1 cellular context compared by ENCODE assay signal in genomic region chr10:72248477-72249151, GRCh38.
TF ChIP-seq lines count a peak whose summit lies in the region.

No MANE protein-coding gene starts in this region.

TF ChIP-seq in HepG2, 621 proteins besides CTCF, POLR2A, EP300 and RAD21 (continued from another document and continues in another):
- no peak for TF ChIP-seq ZNF317 (CRISPR knock-in tag; IDR thresholded peaks at IDR 0.05)
- TF ChIP-seq CBX5 (CRISPR knock-in tag; IDR thresholded peaks at IDR 0.05; ENCODE audit: borderline replicate concordance): no peak
- TF ChIP-seq AGO1 (IDR thresholded peaks at IDR 0.05; ENCODE audit: low read depth, low read length, poor library complexity, severe bottlenecking): no peak
- TF ChIP-seq, protein P1, sequence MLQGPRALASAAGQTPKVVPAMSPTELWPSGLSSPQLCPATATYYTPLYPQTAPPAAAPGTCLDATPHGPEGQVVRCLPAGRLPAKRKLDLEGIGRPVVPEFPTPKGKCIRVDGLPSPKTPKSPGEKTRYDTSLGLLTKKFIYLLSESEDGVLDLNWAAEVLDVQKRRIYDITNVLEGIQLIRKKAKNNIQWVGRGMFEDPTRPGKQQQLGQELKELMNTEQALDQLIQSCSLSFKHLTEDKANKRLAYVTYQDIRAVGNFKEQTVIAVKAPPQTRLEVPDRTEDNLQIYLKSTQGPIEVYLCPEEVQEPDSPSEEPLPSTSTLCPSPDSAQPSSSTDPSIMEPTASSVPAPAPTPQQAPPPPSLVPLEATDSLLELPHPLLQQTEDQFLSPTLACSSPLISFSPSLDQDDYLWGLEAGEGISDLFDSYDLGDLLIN (CRISPR knock-in tag; IDR thresholded peaks at IDR 0.05; ENCODE audit: borderline replicate concordance): no peak
- TF ChIP-seq EZH2 (conservative IDR thresholded peaks at IDR 0.05; ENCODE audit: low read depth, low read length): no peak
- TF ChIP-seq KDM4B (CRISPR knock-in tag; IDR thresholded peaks at IDR 0.05): no peak
- TF ChIP-seq ZNF343 (CRISPR knock-in tag; IDR thresholded peaks at IDR 0.05): no peak
- TF ChIP-seq SPEN (CRISPR knock-in tag; IDR thresholded peaks at IDR 0.05; ENCODE audit: low read depth): peak; percentile 10; the same call in 1 of the 2 replicates
- no peak for TF ChIP-seq ZNF790 (CRISPR knock-in tag; IDR thresholded peaks at IDR 0.05; ENCODE audit: borderline replicate concordance)
- no peak for TF ChIP-seq ZNF547 (CRISPR knock-in tag; IDR thresholded peaks at IDR 0.05)
- no peak for TF ChIP-seq U2AF2 (IDR thresholded peaks at IDR 0.05; ENCODE audit: low read depth, low read length)
- 0 out of 2 replicates have a peak, but pooled peaks have one; percentile 27 for TF ChIP-seq NCOA2 (CRISPR knock-in tag; IDR thresholded peaks at IDR 0.05)
- TF ChIP-seq CEBPB (IDR thresholded peaks at IDR 0.05; ENCODE audit: borderline replicate concordance, low read depth, low read length): no peak
- no peak for TF ChIP-seq HDAC6 (IDR thresholded peaks at IDR 0.05; ENCODE audit: low read depth, low read length)
- no peak for TF ChIP-seq PTBP1 (IDR thresholded peaks at IDR 0.05; ENCODE audit: low read depth, low read length, poor library complexity, severe bottlenecking)
- TF ChIP-seq ZNF605 (CRISPR knock-in tag; IDR thresholded peaks at IDR 0.05): no peak
- TF ChIP-seq ZNF446 (CRISPR knock-in tag; IDR thresholded peaks at IDR 0.05): no peak
- no peak for TF ChIP-seq POLR2AphosphoS2 (IDR thresholded peaks at IDR 0.05; ENCODE audit: low read depth, low read length)
- TF ChIP-seq ZNF33B (CRISPR knock-in tag; IDR thresholded peaks at IDR 0.05): no peak
- no peak for TF ChIP-seq ZNF7 (CRISPR knock-in tag; IDR thresholded peaks at IDR 0.05)
- TF ChIP-seq NFE2L2 (IDR thresholded peaks at IDR 0.05; ENCODE audit: low read length): no peak
- TF ChIP-seq CREM (IDR thresholded peaks at IDR 0.05): no peak
- no peak for TF ChIP-seq CREM (CRISPR knock-in tag; IDR thresholded peaks at IDR 0.05)
- no peak for TF ChIP-seq ZNF367 (CRISPR knock-in tag; IDR thresholded peaks at IDR 0.05; ENCODE audit: borderline replicate concordance)
- TF ChIP-seq, protein P2, sequence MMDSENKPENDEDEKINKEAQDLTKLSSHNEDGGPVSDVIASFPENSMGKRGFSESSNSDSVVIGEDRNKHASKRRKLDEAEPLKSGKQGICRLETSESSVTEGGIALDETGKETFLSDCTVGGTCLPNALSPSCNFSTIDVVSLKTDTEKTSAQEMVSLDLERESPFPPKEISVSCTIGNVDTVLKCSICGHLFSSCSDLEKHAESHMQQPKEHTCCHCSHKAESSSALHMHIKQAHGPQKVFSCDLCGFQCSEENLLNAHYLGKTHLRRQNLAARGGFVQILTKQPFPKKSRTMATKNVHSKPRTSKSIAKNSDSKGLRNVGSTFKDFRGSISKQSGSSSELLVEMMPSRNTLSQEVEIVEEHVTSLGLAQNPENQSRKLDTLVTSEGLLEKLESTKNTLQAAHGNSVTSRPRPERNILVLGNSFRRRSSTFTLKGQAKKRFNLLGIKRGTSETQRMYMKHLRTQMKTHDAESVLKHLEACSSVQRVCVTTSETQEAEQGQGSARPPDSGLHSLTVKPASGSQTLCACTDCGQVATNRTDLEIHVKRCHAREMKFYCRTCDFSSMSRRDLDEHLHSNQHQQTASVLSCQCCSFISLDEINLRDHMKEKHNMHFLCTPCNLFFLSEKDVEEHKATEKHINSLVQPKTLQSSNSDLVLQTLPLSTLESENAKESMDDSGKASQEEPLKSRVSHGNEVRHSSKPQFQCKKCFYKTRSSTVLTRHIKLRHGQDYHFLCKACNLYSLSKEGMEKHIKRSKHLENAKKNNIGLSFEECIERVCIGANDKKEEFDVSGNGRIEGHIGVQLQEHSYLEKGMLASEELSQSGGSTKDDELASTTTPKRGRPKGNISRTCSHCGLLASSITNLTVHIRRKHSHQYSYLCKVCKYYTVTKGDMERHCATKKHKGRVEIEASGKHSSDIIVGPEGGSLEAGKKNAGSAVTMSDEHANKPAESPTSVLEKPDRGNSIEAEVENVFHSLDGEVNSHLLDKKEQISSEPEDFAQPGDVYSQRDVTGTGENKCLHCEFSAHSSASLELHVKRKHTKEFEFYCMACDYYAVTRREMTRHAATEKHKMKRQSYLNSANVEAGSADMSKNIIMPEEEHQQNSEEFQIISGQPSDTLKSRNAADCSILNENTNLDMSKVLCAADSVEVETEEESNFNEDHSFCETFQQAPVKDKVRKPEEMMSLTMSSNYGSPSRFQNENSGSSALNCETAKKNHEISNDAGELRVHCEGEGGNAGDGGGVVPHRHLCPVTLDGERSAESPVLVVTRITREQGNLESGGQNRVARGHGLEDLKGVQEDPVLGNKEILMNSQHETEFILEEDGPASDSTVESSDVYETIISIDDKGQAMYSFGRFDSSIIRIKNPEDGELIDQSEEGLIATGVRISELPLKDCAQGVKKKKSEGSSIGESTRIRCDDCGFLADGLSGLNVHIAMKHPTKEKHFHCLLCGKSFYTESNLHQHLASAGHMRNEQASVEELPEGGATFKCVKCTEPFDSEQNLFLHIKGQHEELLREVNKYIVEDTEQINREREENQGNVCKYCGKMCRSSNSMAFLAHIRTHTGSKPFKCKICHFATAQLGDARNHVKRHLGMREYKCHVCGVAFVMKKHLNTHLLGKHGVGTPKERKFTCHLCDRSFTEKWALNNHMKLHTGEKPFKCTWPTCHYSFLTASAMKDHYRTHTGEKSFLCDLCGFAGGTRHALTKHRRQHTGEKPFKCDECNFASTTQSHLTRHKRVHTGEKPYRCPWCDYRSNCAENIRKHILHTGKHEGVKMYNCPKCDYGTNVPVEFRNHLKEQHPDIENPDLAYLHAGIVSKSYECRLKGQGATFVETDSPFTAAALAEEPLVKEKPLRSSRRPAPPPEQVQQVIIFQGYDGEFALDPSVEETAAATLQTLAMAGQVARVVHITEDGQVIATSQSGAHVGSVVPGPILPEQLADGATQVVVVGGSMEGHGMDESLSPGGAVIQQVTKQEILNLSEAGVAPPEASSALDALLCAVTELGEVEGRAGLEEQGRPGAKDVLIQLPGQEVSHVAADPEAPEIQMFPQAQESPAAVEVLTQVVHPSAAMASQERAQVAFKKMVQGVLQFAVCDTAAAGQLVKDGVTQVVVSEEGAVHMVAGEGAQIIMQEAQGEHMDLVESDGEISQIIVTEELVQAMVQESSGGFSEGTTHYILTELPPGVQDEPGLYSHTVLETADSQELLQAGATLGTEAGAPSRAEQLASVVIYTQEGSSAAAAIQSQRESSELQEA (CRISPR knock-in tag; IDR thresholded peaks at IDR 0.05; ENCODE audit: not compliant biosample characterization): no peak
- TF ChIP-seq FUBP1 (CRISPR knock-in tag; IDR thresholded peaks at IDR 0.05; ENCODE audit: borderline replicate concordance): no peak
- 0 out of 2 replicates have a peak, but pooled peaks have one; percentile 27 for TF ChIP-seq CBFB (CRISPR knock-in tag; IDR thresholded peaks at IDR 0.05)
- TF ChIP-seq, protein P3, sequence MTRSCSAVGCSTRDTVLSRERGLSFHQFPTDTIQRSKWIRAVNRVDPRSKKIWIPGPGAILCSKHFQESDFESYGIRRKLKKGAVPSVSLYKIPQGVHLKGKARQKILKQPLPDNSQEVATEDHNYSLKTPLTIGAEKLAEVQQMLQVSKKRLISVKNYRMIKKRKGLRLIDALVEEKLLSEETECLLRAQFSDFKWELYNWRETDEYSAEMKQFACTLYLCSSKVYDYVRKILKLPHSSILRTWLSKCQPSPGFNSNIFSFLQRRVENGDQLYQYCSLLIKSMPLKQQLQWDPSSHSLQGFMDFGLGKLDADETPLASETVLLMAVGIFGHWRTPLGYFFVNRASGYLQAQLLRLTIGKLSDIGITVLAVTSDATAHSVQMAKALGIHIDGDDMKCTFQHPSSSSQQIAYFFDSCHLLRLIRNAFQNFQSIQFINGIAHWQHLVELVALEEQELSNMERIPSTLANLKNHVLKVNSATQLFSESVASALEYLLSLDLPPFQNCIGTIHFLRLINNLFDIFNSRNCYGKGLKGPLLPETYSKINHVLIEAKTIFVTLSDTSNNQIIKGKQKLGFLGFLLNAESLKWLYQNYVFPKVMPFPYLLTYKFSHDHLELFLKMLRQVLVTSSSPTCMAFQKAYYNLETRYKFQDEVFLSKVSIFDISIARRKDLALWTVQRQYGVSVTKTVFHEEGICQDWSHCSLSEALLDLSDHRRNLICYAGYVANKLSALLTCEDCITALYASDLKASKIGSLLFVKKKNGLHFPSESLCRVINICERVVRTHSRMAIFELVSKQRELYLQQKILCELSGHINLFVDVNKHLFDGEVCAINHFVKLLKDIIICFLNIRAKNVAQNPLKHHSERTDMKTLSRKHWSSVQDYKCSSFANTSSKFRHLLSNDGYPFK (CRISPR knock-in tag; IDR thresholded peaks at IDR 0.05; ENCODE audit: borderline replicate concordance): no peak
- TF ChIP-seq ZFP36 (IDR thresholded peaks at IDR 0.05; ENCODE audit: borderline replicate concordance, low read depth, low read length, partially characterized antibody): no peak
- peak; percentile 55; the same call in 1 of the 2 replicates for TF ChIP-seq SSRP1 (CRISPR knock-in tag; IDR thresholded peaks at IDR 0.05)
- no peak for TF ChIP-seq SCMH1 (CRISPR knock-in tag; IDR thresholded peaks at IDR 0.05; ENCODE audit: borderline replicate concordance)
- peak; percentile 39; the same call in 1 of the 2 replicates for TF ChIP-seq THAP11 (CRISPR knock-in tag; IDR thresholded peaks at IDR 0.05)
- TF ChIP-seq, protein P4, sequence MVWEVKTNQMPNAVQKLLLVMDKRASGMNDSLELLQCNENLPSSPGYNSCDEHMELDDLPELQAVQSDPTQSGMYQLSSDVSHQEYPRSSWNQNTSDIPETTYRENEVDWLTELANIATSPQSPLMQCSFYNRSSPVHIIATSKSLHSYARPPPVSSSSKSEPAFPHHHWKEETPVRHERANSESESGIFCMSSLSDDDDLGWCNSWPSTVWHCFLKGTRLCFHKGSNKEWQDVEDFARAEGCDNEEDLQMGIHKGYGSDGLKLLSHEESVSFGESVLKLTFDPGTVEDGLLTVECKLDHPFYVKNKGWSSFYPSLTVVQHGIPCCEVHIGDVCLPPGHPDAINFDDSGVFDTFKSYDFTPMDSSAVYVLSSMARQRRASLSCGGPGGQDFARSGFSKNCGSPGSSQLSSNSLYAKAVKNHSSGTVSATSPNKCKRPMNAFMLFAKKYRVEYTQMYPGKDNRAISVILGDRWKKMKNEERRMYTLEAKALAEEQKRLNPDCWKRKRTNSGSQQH (CRISPR knock-in tag; IDR thresholded peaks at IDR 0.05; ENCODE audit: low read depth): peak; percentile 47
- TF ChIP-seq ZBTB3 (CRISPR knock-in tag; IDR thresholded peaks at IDR 0.05; ENCODE audit: borderline replicate concordance, low read depth): no peak
- peak; percentile 48 for TF ChIP-seq ZNF883 (CRISPR knock-in tag; IDR thresholded peaks at IDR 0.05; ENCODE audit: not compliant biosample characterization)
- no peak for TF ChIP-seq RFXANK (CRISPR knock-in tag; IDR thresholded peaks at IDR 0.05)
- no peak for TF ChIP-seq ZNF850 (CRISPR knock-in tag; conservative IDR thresholded peaks at IDR 0.05)
- TF ChIP-seq SNAPC5 (CRISPR knock-in tag; IDR thresholded peaks at IDR 0.05; ENCODE audit: borderline replicate concordance): no peak
- no peak for TF ChIP-seq RELA (CRISPR knock-in tag; IDR thresholded peaks at IDR 0.05)
- no peak for TF ChIP-seq ZNF329 (CRISPR knock-in tag; IDR thresholded peaks at IDR 0.05; ENCODE audit: low read depth)
- no peak for TF ChIP-seq MAFG (CRISPR knock-in tag; IDR thresholded peaks at IDR 0.05)
- no peak for TF ChIP-seq ZNF775 (CRISPR knock-in tag; IDR thresholded peaks at IDR 0.05; ENCODE audit: borderline replicate concordance)
- TF ChIP-seq TBL1XR1 (IDR thresholded peaks at IDR 0.05; ENCODE audit: borderline replicate concordance, low read length, partially characterized antibody): no peak
- TF ChIP-seq HCFC1 (IDR thresholded peaks at IDR 0.05; ENCODE audit: low read depth, low read length): no peak
- no peak for TF ChIP-seq NFYB (CRISPR knock-in tag; IDR thresholded peaks at IDR 0.05)
- no peak for TF ChIP-seq MIXL1 (CRISPR knock-in tag; IDR thresholded peaks at IDR 0.05)
- TF ChIP-seq, protein P5, sequence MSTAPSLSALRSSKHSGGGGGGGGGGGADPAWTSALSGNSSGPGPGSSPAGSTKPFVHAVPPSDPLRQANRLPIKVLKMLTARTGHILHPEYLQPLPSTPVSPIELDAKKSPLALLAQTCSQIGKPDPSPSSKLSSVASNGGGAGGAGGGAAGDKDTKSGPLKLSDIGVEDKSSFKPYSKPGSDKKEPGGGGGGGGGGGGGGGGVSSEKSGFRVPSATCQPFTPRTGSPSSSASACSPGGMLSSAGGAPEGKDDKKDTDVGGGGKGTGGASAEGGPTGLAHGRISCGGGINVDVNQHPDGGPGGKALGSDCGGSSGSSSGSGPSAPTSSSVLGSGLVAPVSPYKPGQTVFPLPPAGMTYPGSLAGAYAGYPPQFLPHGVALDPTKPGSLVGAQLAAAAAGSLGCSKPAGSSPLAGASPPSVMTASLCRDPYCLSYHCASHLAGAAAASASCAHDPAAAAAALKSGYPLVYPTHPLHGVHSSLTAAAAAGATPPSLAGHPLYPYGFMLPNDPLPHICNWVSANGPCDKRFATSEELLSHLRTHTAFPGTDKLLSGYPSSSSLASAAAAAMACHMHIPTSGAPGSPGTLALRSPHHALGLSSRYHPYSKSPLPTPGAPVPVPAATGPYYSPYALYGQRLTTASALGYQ (CRISPR knock-in tag; IDR thresholded peaks at IDR 0.05): no peak
